Comparison of ENCODE assay signal across 1 cellular context in genomic region chr17:74307984-74308773, GRCh38.
TF ChIP-seq lines count a peak whose summit lies in the region.

No MANE protein-coding gene starts in this region.

TF ChIP-seq in K562, 482 proteins besides CTCF, POLR2A, EP300 and RAD21 (continued from another document):
- TF ChIP-seq E2F6 (IDR thresholded peaks at IDR 0.05; ENCODE audit: borderline replicate concordance in 1 of 2, extremely low read depth in 1 of 2, insufficient read depth in 1 of 2, insufficient read length in 1 of 2, low read depth in 1 of 2, low read length in 1 of 2, poor library complexity in 1 of 2, severe bottlenecking in 1 of 2), result peak in 1 of 2 experiments; percentile 44
- TF ChIP-seq SREBF2 (CRISPR knock-in tag; IDR thresholded peaks at IDR 0.05), result no peak
- peak; percentile 37; the same call in 1 of the 2 replicates for TF ChIP-seq MYC (IDR thresholded peaks at IDR 0.05; ENCODE audit: low read depth, low read length)
- no peak for TF ChIP-seq MYC (CRISPR knock-in tag; IDR thresholded peaks at IDR 0.05; ENCODE audit: borderline replicate concordance, low read depth)
- peak; percentile 92 for TF ChIP-seq BHLHE40 (IDR thresholded peaks at IDR 0.05; ENCODE audit: low read length)
- TF ChIP-seq GATA2 (CRISPR knock-in tag; IDR thresholded peaks at IDR 0.05), result peak; percentile 61
- no peak for TF ChIP-seq RAD51 (IDR thresholded peaks at IDR 0.05; ENCODE audit: borderline replicate concordance, low read depth)
- TF ChIP-seq ZNF668 (CRISPR knock-in tag; IDR thresholded peaks at IDR 0.05), result no peak
- TF ChIP-seq ZNF124 (CRISPR knock-in tag; IDR thresholded peaks at IDR 0.05), result no peak
- no peak for TF ChIP-seq ATF1 (CRISPR knock-in tag; IDR thresholded peaks at IDR 0.05)
- TF ChIP-seq ATF1 (tag; IDR thresholded peaks at IDR 0.05), result 0 out of 2 replicates have a peak, but pooled peaks have one; percentile 11
- no peak for TF ChIP-seq STAT6 (CRISPR knock-in tag; IDR thresholded peaks at IDR 0.05)
- TF ChIP-seq ZNF143 (CRISPR knock-in tag; IDR thresholded peaks at IDR 0.05), result peak; percentile 26; the same call in 1 of the 2 replicates
- no peak for TF ChIP-seq SP1 (CRISPR knock-in tag; IDR thresholded peaks at IDR 0.05)
- 0 out of 2 replicates have a peak, but pooled peaks have one; percentile 41 for TF ChIP-seq NFIC (IDR thresholded peaks at IDR 0.05)
- no peak for TF ChIP-seq RBM17 (IDR thresholded peaks at IDR 0.05; ENCODE audit: borderline replicate concordance, low read depth, low read length)
- no peak for TF ChIP-seq ZNF23 (CRISPR knock-in tag; IDR thresholded peaks at IDR 0.05)
- TF ChIP-seq BDP1 (IDR thresholded peaks at IDR 0.05; ENCODE audit: insufficient read depth, insufficient read length), result no peak
- peak; percentile 72 for TF ChIP-seq CBFA2T3 (IDR thresholded peaks at IDR 0.05)
- TF ChIP-seq RREB1 (CRISPR knock-in tag; IDR thresholded peaks at IDR 0.05), result peak; percentile 73; the same call in 1 of the 2 replicates
- TF ChIP-seq L3MBTL2 (IDR thresholded peaks at IDR 0.05), result peak; percentile 59; the same call in 1 of the 2 replicates
